ENCODE assay signal across 30 cellular contexts in genomic region chr4:153766758-153767157, GRCh38. TPM values are rescaled to one million over a fixed set of nuclear protein-coding genes. Genes with fewer than 3 reads are reported as not detected.
DNase-seq lines count a peak whose midpoint lies in the region; ATAC-seq, FAIRE-seq and TF ChIP-seq lines count a peak whose summit lies in the region.
"Had no signal": no experiment of that assay in that cellular context is flagged by ENCODE, and none has a peak within 500 bp of the region (broad histone marks: within the 10 kb centered on the region; RNA-seq: fewer than 3 reads in every experiment).

No MANE protein-coding gene starts in this region.

- no peak overlapping the region for H3K14ac ChIP-seq in H9 (ENCODE audit: insufficient read depth, low read length)

- no peak for TF ChIP-seq RAD21 in K562 (CRISPR knock-in tag; conservative IDR thresholded peaks at IDR 0.05 in 1 of 2, IDR thresholded peaks at IDR 0.05 in 1 of 2)

- TF ChIP-seq POLR2A in K562 (conservative IDR thresholded peaks at IDR 0.05) (no peak), esophagus muscularis mucosa (IDR thresholded peaks at IDR 0.05; ENCODE audit: low read depth) (no peak)

- H2BK12ac ChIP-seq in H9 (ENCODE audit: insufficient read length, low read depth, low read length): no peak overlapping the region

- H3K9me3 Mint-ChIP-seq in H9: peaks cover 13% of the 10 kb centered on the region in 2 experiments; a peak in 4 of 5 replicates
- no peaks in the 10 kb centered on the region for H3K9me3 Mint-ChIP-seq in stimulated activated naive CD8-positive, alpha-beta T cell treated with anti-CD3 and anti-CD28 coated beads, Interleukin-15, amount 100 ng/mL, for 72 hours

- H2BK5ac ChIP-seq in H9 (ENCODE audit: insufficient read length, low read length): no peak overlapping the region

- POLR2A ChIA-PET in K562 (lab: Yijun Ruan, JAX): interaction anchor here (0.6 kb wide), 1 partner anchor 9 kb away, joined by 3 read pairs; no protein-coding TSS in a partner anchor

- no peak overlapping the region for H2AFZ ChIP-seq in K562 (ENCODE audit: low read depth, low read length)
- H2AFZ ChIP-seq in H9 (ENCODE audit: low read length): no peak overlapping the region

- H3K18ac ChIP-seq in H9 (ENCODE audit: insufficient read length, low read depth, low read length): no peak overlapping the region

- no peaks in the 10 kb centered on the region for H3K23me2 ChIP-seq in H9 (ENCODE audit: insufficient read length, low read depth, low read length, poor library complexity, severe bottlenecking)

- CTCF ChIA-PET in K562 (lab: Yijun Ruan, JAX; ENCODE audit: low intra/inter-chr PET ratio): no interaction called here

- no peak overlapping the region for H2AK5ac ChIP-seq in H9 (ENCODE audit: insufficient read length, low read length)

- no peak overlapping the region for H4K5ac ChIP-seq in H9 (ENCODE audit: insufficient read length, low read depth, low read length)

- no peak overlapping the region for H4K91ac ChIP-seq in H9 (ENCODE audit: insufficient read length, low read depth, low read length)

- 17% methylated on average over 6 of the region's 6 CpGs for WGBS in K562 (ENCODE audit: insufficient coverage, low coverage, missing lambda C conversion rate)
- 92% methylated on average over 6 of the region's 6 CpGs for WGBS in esophagus muscularis mucosa
- WGBS in H9 (ENCODE audit: extremely low coverage, insufficient read length, low lambda C conversion rate): no CpG with 5 or more reads among the region's 6 CpGs

- no peak overlapping the region for H2BK20ac ChIP-seq in H9 (ENCODE audit: low read depth, low read length, poor library complexity, severe bottlenecking)

- H3K4me3 Mint-ChIP-seq in H9: no peak overlapping the region
- no peak overlapping the region for H3K4me3 Mint-ChIP-seq in stimulated activated naive CD8-positive, alpha-beta T cell treated with anti-CD3 and anti-CD28 coated beads, Interleukin-15, amount 100 ng/mL, for 72 hours
- H3K4me3 Mint-ChIP-seq: CD14-positive monocyte; CD4-positive, alpha-beta memory T cell; CD4-positive, CD25-positive, alpha-beta regulatory T cell; CD8-positive, alpha-beta memory T cell had no signal

- TF ChIP-seq EP300 in K562 (IDR thresholded peaks at IDR 0.05; ENCODE audit: low read length): no peak
- no peak for TF ChIP-seq EP300 in esophagus muscularis mucosa (IDR thresholded peaks at IDR 0.05)

- no peak for FAIRE-seq in K562 (lab: Jason Lieb, UNC)
- FAIRE-seq: A204.1, GM12891, GM19239 had no signal

- H3K27me3 Mint-ChIP-seq in H9 (ENCODE audit: low read depth): peaks cover 3% of the 10 kb centered on the region; the same call in 1 of the 2 replicates
- H3K27me3 Mint-ChIP-seq in stimulated activated naive CD8-positive, alpha-beta T cell treated with anti-CD3 and anti-CD28 coated beads, Interleukin-15, amount 100 ng/mL, for 72 hours: peaks cover 51% of the 10 kb centered on the region

- H3K36me3 ChIP-seq in K562 (ENCODE audit: control insufficient read depth, insufficient read depth, low read length): no peaks in the 10 kb centered on the region
- H3K36me3 ChIP-seq in esophagus muscularis mucosa: no peaks in the 10 kb centered on the region
- H3K36me3 ChIP-seq: BE2C, BLaER1 had no signal

- no peak overlapping the region for H3K9ac ChIP-seq in K562 (ENCODE audit: insufficient read depth in 1 of 2, low read depth in 2 of 2, low read length in 2 of 2)
- H3K9ac ChIP-seq in H9 (ENCODE audit: extremely low read depth, insufficient read length, low read length): no peak overlapping the region
- H3K9ac ChIP-seq: BLaER1 had no signal

- H3K4me1 Mint-ChIP-seq in H9: peaks cover 19 to 22% of the 10 kb centered on the region in 2 experiments
- peaks cover 10% of the 10 kb centered on the region for H3K4me1 Mint-ChIP-seq in stimulated activated naive CD8-positive, alpha-beta T cell treated with anti-CD3 and anti-CD28 coated beads, Interleukin-15, amount 100 ng/mL, for 72 hours
- H3K4me1 Mint-ChIP-seq: CD4-positive, alpha-beta memory T cell; CD8-positive, alpha-beta memory T cell had no signal

- H3K4me2 ChIP-seq in K562 (ENCODE audit: insufficient read depth, low read length) (no peak overlapping the region; the same call in 1 of the 2 replicates), H9 (ENCODE audit: insufficient read depth, insufficient read length, low read length) (no peak overlapping the region)
- H3K4me2 ChIP-seq: BLaER1 had no signal

- no peak overlapping the region for H3K4ac ChIP-seq in H9 (ENCODE audit: low read depth, low read length)

- H3K4me1 ChIP-seq in K562 (replicated peaks in 1 of 2; ENCODE audit: control insufficient read depth in 2 of 2, insufficient read depth in 2 of 2, low read length in 2 of 2): no peaks in the 10 kb centered on the region; a peak in 1 of 5 replicates
- no peaks in the 10 kb centered on the region for H3K4me1 ChIP-seq in esophagus muscularis mucosa
- no peaks in the 10 kb centered on the region; the same call in 1 of the 2 replicates for H3K4me1 ChIP-seq in H9 (ENCODE audit: insufficient read depth, low read length)
- H3K4me1 ChIP-seq: BE2C, BLaER1 had no signal

- H3K56ac ChIP-seq in H9 (ENCODE audit: insufficient read length, low read depth, low read length): no peak overlapping the region

- no TSS peak for BruUV-seq in K562 (replicated peaks; lab: Mats Ljungman, UMichigan)

- H2BK15ac ChIP-seq in H9 (ENCODE audit: low read depth, low read length): no peak overlapping the region

- TF ChIP-seq CTCF in 22Rv1 (IDR thresholded peaks at IDR 0.05) (no peak), GM10266 (IDR thresholded peaks at IDR 0.05; ENCODE audit: control insufficient read depth, insufficient read depth, low read depth, missing control alignments) (no peak), K562 (IDR thresholded peaks at IDR 0.05 in 2 of 3, conservative IDR thresholded peaks at IDR 0.05 in 1 of 3; ENCODE audit: insufficient read depth in 2 of 3, low read depth in 1 of 3, low read length in 3 of 3) (no peak), esophagus muscularis mucosa (IDR thresholded peaks at IDR 0.05) (no peak), H9 (conservative IDR thresholded peaks at IDR 0.05) (no peak)

- H3K27me3 ChIP-seq in K562 (ENCODE audit: control insufficient read depth in 2 of 2, insufficient read depth in 2 of 2, low read length in 2 of 2): 0 out of 5 replicates have a peak, but pooled peaks cover 0 to 2% of the 10 kb centered on the region in 2 experiments
- H3K27me3 ChIP-seq in esophagus muscularis mucosa: no peaks in the 10 kb centered on the region
- no peaks in the 10 kb centered on the region for H3K27me3 ChIP-seq in H9 (ENCODE audit: insufficient read depth, low read length)

- no peak overlapping the region for H3K23ac ChIP-seq in H9 (ENCODE audit: insufficient read length, low read depth, low read length)

- H3K36me3 Mint-ChIP-seq in H9 (ENCODE audit: insufficient read depth in 1 of 3, low read depth in 3 of 3): peaks cover 3 to 15% (median 4%) of the 10 kb centered on the region in 3 experiments; a peak in 4 of 7 replicates
- H3K36me3 Mint-ChIP-seq: CD14-positive monocyte; CD4-positive, alpha-beta memory T cell; CD4-positive, CD25-positive, alpha-beta regulatory T cell had no signal

- H3K79me2 ChIP-seq in K562 (ENCODE audit: control insufficient read depth, insufficient read depth, low read length) (no peaks in the 10 kb centered on the region), H9 (ENCODE audit: insufficient read depth, low read length) (no peaks in the 10 kb centered on the region)

- H3K27ac ChIP-seq in 22Rv1: peak overlapping the region; percentile 44; the same call in 1 of the 2 replicates
- H3K27ac ChIP-seq in K562 (ENCODE audit: extremely low read depth, low read depth, low read length): no peak overlapping the region
- H3K27ac ChIP-seq in esophagus muscularis mucosa (replicated peaks in 1 of 4): no peak overlapping the region
- H3K27ac ChIP-seq in H9 (ENCODE audit: insufficient read length, low read depth, low read length): no peak overlapping the region
- H3K27ac ChIP-seq: BLaER1 had no signal

- no peak overlapping the region for H4K8ac ChIP-seq in H9 (replicated peaks; ENCODE audit: insufficient read length, low read depth, low read length)

- no peaks in the 10 kb centered on the region; the same call in 1 of the 2 replicates for H3K9me3 ChIP-seq in K562 (replicated peaks; ENCODE audit: control insufficient read depth, insufficient read depth, low read depth, low read length)
- H3K9me3 ChIP-seq in esophagus muscularis mucosa: no peaks in the 10 kb centered on the region
- no peaks in the 10 kb centered on the region for H3K9me3 ChIP-seq in H9 (ENCODE audit: control insufficient read depth, low read depth, low read length)
- H3K9me3 ChIP-seq: BE2C had no signal

- in situ Hi-C loops in K562 (cut with MboI): no loop called here

- H3K4me3 ChIP-seq in K562: no peak overlapping the region
- no peak overlapping the region for H3K4me3 ChIP-seq in esophagus muscularis mucosa
- H3K4me3 ChIP-seq: BLaER1 had no signal

- ATAC-seq in K562: no peak
- ATAC-seq in stimulated activated naive CD8-positive, alpha-beta T cell treated with anti-CD3 and anti-CD28 coated beads, Interleukin-15, amount 100 ng/mL, for 72 hours: no peak
- no peak for ATAC-seq in HG02884 (IDR thresholded peaks at IDR 0.05; ENCODE audit: unreplicated experiment)

- no peak overlapping the region for H3K27ac Mint-ChIP-seq in H9
- no peak overlapping the region for H3K27ac Mint-ChIP-seq in stimulated activated naive CD8-positive, alpha-beta T cell treated with anti-CD3 and anti-CD28 coated beads, Interleukin-15, amount 100 ng/mL, for 72 hours
- H3K27ac Mint-ChIP-seq: CD14-positive monocyte; CD4-positive, alpha-beta memory T cell; CD4-positive, CD25-positive, alpha-beta regulatory T cell; CD8-positive, alpha-beta memory T cell had no signal

- no peak overlapping the region for H3T11ph ChIP-seq in H9 (ENCODE audit: low read length)

- DNase-seq in GM10266 (ENCODE audit: extremely low spot score) (peak; percentile 1), K562 (ENCODE audit: extremely low read depth in 1 of 4, low spot score in 3 of 4) (no peak), esophagus muscularis mucosa (ENCODE audit: extremely low spot score) (peak; percentile 72), H9 (no peak), 8988T (no peak)
- no peak for DNase-seq in stimulated activated naive CD8-positive, alpha-beta T cell treated with anti-CD3 and anti-CD28 coated beads, Interleukin-15, amount 100 ng/mL, for 72 hours
- DNase-seq: ACHN; BE2C; C1 segment of cervical spinal cord; CD4-positive, alpha-beta memory T cell; CD4-positive, CD25-positive, alpha-beta regulatory T cell; CD8-positive, alpha-beta memory T cell; COR-L47; DMS 273 treated with DMSO at 0.1 percent for 48 hours; DMS153; DMS53; DMS79; DND-41; EL; GDM1 had no signal

- no peak overlapping the region for H2BK120ac ChIP-seq in H9 (ENCODE audit: low read depth, low read length, poor library complexity, severe bottlenecking)

- H3K9me1 ChIP-seq in K562 (ENCODE audit: control insufficient read depth, insufficient read depth, low read length): no peaks in the 10 kb centered on the region

- no peaks in the 10 kb centered on the region for H3K79me1 ChIP-seq in H9 (ENCODE audit: insufficient read depth, low read depth, low read length, poor library complexity, severe bottlenecking)

- intact Hi-C loops in K562 (cut with micrococcal nuclease): no loop called here
- intact Hi-C loops in esophagus muscularis mucosa (cut with DNase I): no loop called here

- H4K20me1 ChIP-seq in K562 (replicated peaks; ENCODE audit: control insufficient read depth, insufficient read depth, low read length) (no peaks in the 10 kb centered on the region), H9 (ENCODE audit: control insufficient read depth, insufficient read depth, insufficient read length) (no peaks in the 10 kb centered on the region)
- H4K20me1 ChIP-seq: BLaER1 had no signal

RNA-seq across cellular contexts. Expression of gene RNF175, which starts 6.9 kb away (rescaled TPM):
- total RNA-seq in K562 (2011; cell fraction: chromatin; rRNA removed; ENCODE audit: low replicate concordance): not detected in 2 replicates
- not detected in 2 replicates for total RNA-seq in K562 (2011; cell fraction: nucleolus; rRNA removed)
- total RNA-seq in K562 (2011; cell fraction: nucleoplasm; rRNA removed): not detected in 2 replicates
- total RNA-seq in K562 (2014; rRNA removed) (not detected in 2 replicates), K562 (2014; rRNA removed; fragmentation: Illumina TruSeq; extraction: Trizol) (not detected in 2 replicates), K562 (2015; rRNA removed; fragmentation: Illumina TruSeq; extraction: Trizol) (not detected in 2 replicates), K562 (2021) (not detected in 2 replicates), esophagus muscularis mucosa (1 to 10 TPM in 1 of 4 donors, under 1 TPM in 2, not detected in 1; 0.19 to 1.4 (median 0.50) TPM), H9 (2021) (3.3 and 4.3 TPM in 2 replicates)
- polyA plus RNA-seq in K562 (2011; rRNA removed) (not detected in 2 replicates), K562 (2014; fragmentation: Illumina TruSeq; extraction: Trizol) (not detected in 2 replicates), K562 (2014; fragmentation: Nextera tagmentation; extraction: Ambion mirVana) (not detected), K562 (2014; rRNA removed) (not detected in 2 replicates)
- polyA plus RNA-seq in K562 (2011; cell fraction: cytosol; rRNA removed): not detected in 2 replicates
- polyA plus RNA-seq in K562 (2011; cell fraction: nucleus; rRNA removed): not detected in 2 replicates
- not detected in 2 replicates for polyA plus RNA-seq in K562 (2012)
- polyA minus RNA-seq in K562 (2011; rRNA and poly(A)+ RNA removed): not detected in 2 replicates
- polyA minus RNA-seq in K562 (2011; cell fraction: cytosol; rRNA and poly(A)+ RNA removed): not detected in 2 replicates
- polyA minus RNA-seq in K562 (2011; cell fraction: nucleus; rRNA and poly(A)+ RNA removed): not detected in 2 replicates
- total RNA-seq: CD8-positive, alpha-beta memory T cell; Daoy; G401 had no signal
- polyA plus RNA-seq: AG04450; CD8-positive, alpha-beta memory T cell had no signal

RNA-seq across cellular contexts. Expression of gene SFRP2, which starts 22.1 kb away (rescaled TPM):
- total RNA-seq in K562 (2011; cell fraction: chromatin; rRNA removed; ENCODE audit: low replicate concordance): not detected in 2 replicates
- not detected in 2 replicates for total RNA-seq in K562 (2011; cell fraction: nucleolus; rRNA removed)
- not detected in 2 replicates for total RNA-seq in K562 (2011; cell fraction: nucleoplasm; rRNA removed)
- total RNA-seq in K562 (2014; rRNA removed) (not detected in 2 replicates), K562 (2014; rRNA removed; fragmentation: Illumina TruSeq; extraction: Trizol) (not detected in 2 replicates), K562 (2015; rRNA removed; fragmentation: Illumina TruSeq; extraction: Trizol) (not detected in 2 replicates), K562 (2021) (0.29 and 0.38 TPM in 2 replicates), esophagus muscularis mucosa (10 to 100 TPM; 22.7 to 38.2 (median 23.6) TPM), H9 (2021) (156 and 161 TPM in 2 replicates)
- polyA plus RNA-seq in K562 (2011; rRNA removed) (not detected in 2 replicates), K562 (2014; fragmentation: Illumina TruSeq; extraction: Trizol) (not detected in 2 replicates), K562 (2014; fragmentation: Nextera tagmentation; extraction: Ambion mirVana) (not detected), K562 (2014; rRNA removed) (not detected in 2 replicates)
- polyA plus RNA-seq in K562 (2011; cell fraction: cytosol; rRNA removed): not detected in 2 replicates
- not detected in 2 replicates for polyA plus RNA-seq in K562 (2011; cell fraction: nucleus; rRNA removed)
- polyA plus RNA-seq in K562 (2012): 0.06 TPM in 1 of 2 replicates, not detected in the other
- polyA minus RNA-seq in K562 (2011; rRNA and poly(A)+ RNA removed): not detected in 2 replicates
- polyA minus RNA-seq in K562 (2011; cell fraction: cytosol; rRNA and poly(A)+ RNA removed): not detected in 2 replicates
- not detected in 2 replicates for polyA minus RNA-seq in K562 (2011; cell fraction: nucleus; rRNA and poly(A)+ RNA removed)
- total RNA-seq: CD4-positive, alpha-beta memory T cell; CD4-positive, CD25-positive, alpha-beta regulatory T cell; Daoy; G401 had no signal
- polyA plus RNA-seq: AG04450; CD14-positive monocyte; CD4-positive, alpha-beta memory T cell; CD4-positive, CD25-positive, alpha-beta regulatory T cell; CD8-positive, alpha-beta memory T cell had no signal

Comparison
In these comparisons a context has a peak if more than half of its experiments do, and no peak if none do; other contexts are left out.
1. DNase-seq: peak in GM10266 (single experiment) and esophagus muscularis mucosa (single experiment); none in K562 (0 of 4), H9 (single experiment), stimulated activated naive CD8-positive, alpha-beta T cell treated with anti-CD3 and anti-CD28 coated beads, Interleukin-15, amount 100 ng/mL, for 72 hours (0 of 2) and 8988T (single experiment).
2. RNA of gene SFRP2, which starts 22.1 kb away (total RNA-seq): 156 to 161 TPM in H9 and 22.7 to 38.2 TPM in esophagus muscularis mucosa; 0.29 to 0.38 TPM in K562; every median in the first group is over 10 times any median in the second.